15 cellular contexts compared by ENCODE assay signal in the genomic region with DNA sequence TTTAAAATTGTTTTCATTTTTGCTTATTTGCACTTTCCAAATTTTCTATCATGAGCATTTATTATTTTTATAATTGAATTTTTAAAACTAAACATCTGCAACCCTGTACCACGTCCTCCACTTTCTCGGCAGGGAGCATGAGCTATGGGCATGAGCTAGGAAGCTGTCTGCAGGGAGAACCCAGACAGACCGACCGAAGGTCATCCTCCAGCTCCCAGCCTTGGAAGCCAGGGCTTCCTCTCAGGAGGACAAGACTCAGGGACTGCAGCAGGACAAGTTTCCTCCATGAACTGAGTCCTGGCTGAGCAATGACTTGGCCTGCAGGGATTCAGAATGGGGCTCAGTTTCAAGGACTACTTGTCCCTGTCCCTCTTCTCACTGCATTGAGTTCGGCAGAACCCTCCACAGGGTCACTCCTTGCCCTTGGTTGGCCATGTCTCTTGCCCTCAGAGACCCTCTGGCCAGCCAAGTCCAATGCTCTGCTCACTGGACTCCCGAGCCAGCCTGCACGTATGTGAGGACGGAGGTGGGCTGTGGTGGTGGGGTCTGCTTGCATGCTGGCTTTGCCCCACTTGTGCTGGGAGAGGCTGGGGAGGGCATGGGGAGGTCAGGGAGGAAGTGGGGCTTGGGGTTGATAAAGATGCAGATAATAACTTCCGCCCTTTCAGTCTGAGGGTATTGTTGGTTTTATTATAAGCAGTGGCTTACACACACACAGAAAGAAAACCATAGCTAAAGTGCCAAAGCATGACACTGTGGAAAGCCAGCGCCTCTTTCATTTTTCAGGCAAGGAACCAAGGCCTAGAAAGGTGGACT. TPM values are rescaled to one million over a fixed set of nuclear protein-coding genes. Genes with fewer than 3 reads are reported as not detected.
DNase-seq lines count a peak whose midpoint lies in the region; ATAC-seq and TF ChIP-seq lines count a peak whose summit lies in the region.
"Had no signal": no experiment of that assay in that cellular context is flagged by ENCODE, and none has a peak within 500 bp of the region (broad histone marks: within the 10 kb centered on the region; RNA-seq: fewer than 3 reads in every experiment).

No MANE protein-coding gene starts in this region.

- no peaks in the 10 kb centered on the region for H3K9me3 Mint-ChIP-seq in CD8-positive, alpha-beta memory T cell
- H3K9me3 Mint-ChIP-seq in activated CD8-positive, alpha-beta T cell treated with anti-CD3 and anti-CD28 coated beads for 36 hours = no peaks in the 10 kb centered on the region
- H3K9me3 Mint-ChIP-seq in Caco-2 (ENCODE audit: unreplicated experiment) = no peaks in the 10 kb centered on the region
- H3K9me3 Mint-ChIP-seq: nephron progenitor cell, WTC11 had no signal

- peak overlapping the region; percentile 67 for H3K4me2 ChIP-seq in BLaER1

- intact Hi-C loops in activated CD8-positive, alpha-beta T cell treated with anti-CD3 and anti-CD28 coated beads for 36 hours (cut with micrococcal nuclease) = no loop called here
- intact Hi-C loops in Caco-2 (cut with micrococcal nuclease; ENCODE audit: unreplicated experiment) = no loop called here

- H3K27ac Mint-ChIP-seq in CD8-positive, alpha-beta memory T cell = peak overlapping the region; percentile 51 to 96 (median 88)
- H3K27ac Mint-ChIP-seq in activated CD8-positive, alpha-beta T cell treated with anti-CD3 and anti-CD28 coated beads for 36 hours = peak overlapping the region; percentile 6
- no peak overlapping the region for H3K27ac Mint-ChIP-seq in Caco-2 (ENCODE audit: unreplicated experiment)
- H3K27ac Mint-ChIP-seq: WTC11 had no signal

- BruUV-seq in Caco-2 (replicated peaks; lab: Mats Ljungman, UMichigan) = no TSS peak

- H3K9me3 ChIP-seq in BLaER1 = no peaks in the 10 kb centered on the region
- H3K9me3 ChIP-seq in CD8-positive, alpha-beta memory T cell (ENCODE audit: low read length) = no peaks in the 10 kb centered on the region
- H3K9me3 ChIP-seq in Caco-2 = no peaks in the 10 kb centered on the region
- no peaks in the 10 kb centered on the region; the same call in 1 of the 2 replicates for H3K9me3 ChIP-seq in SJCRH30 (replicated peaks)
- H3K9me3 ChIP-seq: stomach had no signal

- DNase-seq in CD8-positive, alpha-beta memory T cell = peak in 4 of 5 donors; percentile 21 to 63 (median 45)
- DNase-seq in activated CD8-positive, alpha-beta T cell treated with anti-CD3 and anti-CD28 coated beads for 36 hours = peak; percentile 35
- peak; percentile 62 for DNase-seq in mesenteric fat pad (ENCODE audit: low spot score)
- no peak for DNase-seq in Caco-2
- DNase-seq in amniotic stem cell (lab: John Stamatoyannopoulos, UW) = no peak
- DNase-seq in SJCRH30 = no peak
- DNase-seq: activated naive CD4-positive, alpha-beta T cell; GDM1; H7; nephron progenitor cell; stomach had no signal

- POLR2A ChIA-PET in CD8-positive, alpha-beta memory T cell (lab: Charles Lee) = interaction anchor here (0.7 to 1.3 kb wide), 4 partner anchors 22 to 60 kb away, joined by 3 to 4 read pairs (median 4); partner anchors contain the start of gene NCL
- POLR2A ChIA-PET in activated CD8-positive, alpha-beta T cell treated with anti-CD3 and anti-CD28 coated beads for 36 hours (lab: Charles Lee) = interaction anchor here (0.5 kb wide), 1 partner anchor 500 kb away, joined by 3 read pairs; no protein-coding TSS in a partner anchor
- POLR2A ChIA-PET in Caco-2 (lab: Charles Lee) = interaction anchor here (0.6 kb wide), 1 partner anchor 90 kb away, joined by 3 read pairs; no protein-coding TSS in a partner anchor

- CTCF ChIA-PET in CD8-positive, alpha-beta memory T cell (lab: Charles Lee) = interaction anchor here (1.1 to 3.4 kb wide), 5 partner anchors 8 to 41 kb away, joined by 3 to 15 read pairs (median 4); no protein-coding TSS in a partner anchor
- CTCF ChIA-PET in activated CD8-positive, alpha-beta T cell treated with anti-CD3 and anti-CD28 coated beads for 36 hours (lab: Charles Lee) = interaction anchor here (0.6 to 1.2 kb wide), 5 partner anchors 21 to 191 kb away, joined by 3 to 5 read pairs (median 3); no protein-coding TSS in a partner anchor
- CTCF ChIA-PET in Caco-2 (lab: Charles Lee) = no interaction called here

- no peaks in the 10 kb centered on the region for H3K27me3 ChIP-seq in BLaER1
- H3K27me3 ChIP-seq in CD8-positive, alpha-beta memory T cell (ENCODE audit: insufficient read depth, low read length, poor library complexity, severe bottlenecking) = no peaks in the 10 kb centered on the region
- H3K27me3 ChIP-seq in Caco-2 (replicated peaks; ENCODE audit: control insufficient read depth, insufficient read depth, low read length) = no peaks in the 10 kb centered on the region
- H3K27me3 ChIP-seq in SJCRH30 = no peaks in the 10 kb centered on the region
- H3K27me3 ChIP-seq: stomach had no signal

- ATAC-seq in activated CD8-positive, alpha-beta T cell treated with anti-CD3 and anti-CD28 coated beads for 36 hours = peak; percentile 84
- ATAC-seq in GM18519 (IDR thresholded peaks at IDR 0.05; ENCODE audit: low FRiP score, unreplicated experiment) = no peak
- ATAC-seq: WTC11 had no signal

- no peak for TF ChIP-seq CTCF in activated CD8-positive, alpha-beta T cell treated with anti-CD3 and anti-CD28 coated beads for 36 hours (IDR thresholded peaks at IDR 0.05)
- TF ChIP-seq CTCF in Caco-2 (IDR thresholded peaks at IDR 0.05; ENCODE audit: insufficient read depth in 1 of 2, low read depth in 1 of 2, low read length in 1 of 2, severe bottlenecking in 1 of 2, unreplicated experiment in 1 of 2) = no peak

- H3K9ac ChIP-seq in BLaER1 = no peak overlapping the region

- no peaks in the 10 kb centered on the region for H4K20me1 ChIP-seq in BLaER1

- H3K27me3 Mint-ChIP-seq in CD8-positive, alpha-beta memory T cell = no peaks in the 10 kb centered on the region
- H3K27me3 Mint-ChIP-seq in activated CD8-positive, alpha-beta T cell treated with anti-CD3 and anti-CD28 coated beads for 36 hours = peaks cover 2% of the 10 kb centered on the region
- H3K27me3 Mint-ChIP-seq in Caco-2 (ENCODE audit: insufficient read depth, unreplicated experiment) = no peaks in the 10 kb centered on the region

- H3K4me1 ChIP-seq in BLaER1 = peaks cover 27% of the 10 kb centered on the region
- peaks cover 29% of the 10 kb centered on the region for H3K4me1 ChIP-seq in CD8-positive, alpha-beta memory T cell (ENCODE audit: insufficient read depth, low read length)
- no peaks in the 10 kb centered on the region for H3K4me1 ChIP-seq in Caco-2
- no peaks in the 10 kb centered on the region for H3K4me1 ChIP-seq in SJCRH30

- H3K4me3 ChIP-seq in BLaER1 = no peak overlapping the region
- H3K4me3 ChIP-seq in CD8-positive, alpha-beta memory T cell (ENCODE audit: low read length) = no peak overlapping the region
- H3K4me3 ChIP-seq in Caco-2 (ENCODE audit: low read depth, low read length) = no peak overlapping the region
- no peak overlapping the region for H3K4me3 ChIP-seq in SJCRH30
- H3K4me3 ChIP-seq: stomach had no signal

- peaks cover 58 to 82% (median 58%) of the 10 kb centered on the region in 3 donors for H3K4me1 Mint-ChIP-seq in CD8-positive, alpha-beta memory T cell
- H3K4me1 Mint-ChIP-seq in activated CD8-positive, alpha-beta T cell treated with anti-CD3 and anti-CD28 coated beads for 36 hours (ENCODE audit: low read depth) = peaks cover 21% of the 10 kb centered on the region
- peaks cover 7% of the 10 kb centered on the region for H3K4me1 Mint-ChIP-seq in Caco-2 (ENCODE audit: low read depth, unreplicated experiment)

- H3K36me3 Mint-ChIP-seq in CD8-positive, alpha-beta memory T cell = no peaks in the 10 kb centered on the region
- no peaks in the 10 kb centered on the region for H3K36me3 Mint-ChIP-seq in activated CD8-positive, alpha-beta T cell treated with anti-CD3 and anti-CD28 coated beads for 36 hours (ENCODE audit: low read depth)
- no peaks in the 10 kb centered on the region for H3K36me3 Mint-ChIP-seq in Caco-2 (ENCODE audit: insufficient read depth, unreplicated experiment)
- H3K36me3 Mint-ChIP-seq: WTC11 had no signal

- H3K27ac ChIP-seq in BLaER1 = no peak overlapping the region; the same call in 1 of the 2 replicates
- H3K27ac ChIP-seq in CD8-positive, alpha-beta memory T cell (ENCODE audit: low read depth, low read length) = no peak overlapping the region
- no peak overlapping the region for H3K27ac ChIP-seq in SJCRH30
- H3K27ac ChIP-seq: stomach had no signal

- H3K36me3 ChIP-seq in BLaER1 (no peaks in the 10 kb centered on the region), Caco-2 (ENCODE audit: control insufficient read depth, insufficient read depth, low read length) (no peaks in the 10 kb centered on the region), SJCRH30 (no peaks in the 10 kb centered on the region)
- no peaks in the 10 kb centered on the region for H3K36me3 ChIP-seq in CD8-positive, alpha-beta memory T cell (ENCODE audit: insufficient read depth, low read length)
- H3K36me3 ChIP-seq: stomach had no signal

- peak overlapping the region; percentile 0 to 85 (median 76) for H3K4me3 Mint-ChIP-seq in CD8-positive, alpha-beta memory T cell
- no peak overlapping the region for H3K4me3 Mint-ChIP-seq in activated CD8-positive, alpha-beta T cell treated with anti-CD3 and anti-CD28 coated beads for 36 hours
- H3K4me3 Mint-ChIP-seq in Caco-2 (ENCODE audit: unreplicated experiment) = no peak overlapping the region
- H3K4me3 Mint-ChIP-seq: nephron progenitor cell, WTC11 had no signal

RNA-seq across cellular contexts. Expression of gene NMUR1, which starts 6.6 kb away (rescaled TPM):
- under 1 TPM; 0.15 to 0.18 TPM for total RNA-seq in CD8-positive, alpha-beta memory T cell
- polyA plus RNA-seq in CD8-positive, alpha-beta memory T cell = 2.7 TPM
- under 1 TPM in 1 of 2 experiments, not detected in 1; 0.09 TPM for total RNA-seq in activated CD8-positive, alpha-beta T cell treated with anti-CD3 and anti-CD28 coated beads for 36 hours
- total RNA-seq in mesenteric fat pad (1.4 TPM), Caco-2 (2022) (not detected in 2 replicates)
- total RNA-seq in SJCRH30 (2014; rRNA removed; shearing (Covaris generic)) = not detected in 2 replicates
- total RNA-seq: epithelial cell of proximal tubule had no signal

RNA-seq across cellular contexts. Expression of gene NCL, which starts 59.4 kb away (rescaled TPM):
- total RNA-seq in CD8-positive, alpha-beta memory T cell = 1,000 to 10,000 TPM; 1,673 to 1,772 TPM
- polyA plus RNA-seq in CD8-positive, alpha-beta memory T cell = 568 TPM
- total RNA-seq in activated CD8-positive, alpha-beta T cell treated with anti-CD3 and anti-CD28 coated beads for 36 hours = 1,000 to 10,000 TPM; 1,312 to 1,361 TPM
- total RNA-seq in mesenteric fat pad (512 TPM), Caco-2 (2022) (608 and 612 TPM in 2 replicates)
- total RNA-seq in SJCRH30 (2014; rRNA removed; shearing (Covaris generic)) = 795 and 908 TPM in 2 replicates

Comparison
In these comparisons a context has a peak if more than half of its experiments do, and no peak if none do; other contexts are left out.
1. DNase-seq: peak in CD8-positive, alpha-beta memory T cell (4 of 5), activated CD8-positive, alpha-beta T cell treated with anti-CD3 and anti-CD28 coated beads for 36 hours (single experiment) and mesenteric fat pad (single experiment); none in Caco-2 (0 of 2), amniotic stem cell (single experiment) and SJCRH30 (0 of 2).
2. H3K4me3 Mint-ChIP-seq: peak in CD8-positive, alpha-beta memory T cell (7 of 7); none in activated CD8-positive, alpha-beta T cell treated with anti-CD3 and anti-CD28 coated beads for 36 hours (single experiment) and Caco-2 (single experiment).